Comparison of ENCODE assay signal across 1 cellular context in the genomic region with DNA sequence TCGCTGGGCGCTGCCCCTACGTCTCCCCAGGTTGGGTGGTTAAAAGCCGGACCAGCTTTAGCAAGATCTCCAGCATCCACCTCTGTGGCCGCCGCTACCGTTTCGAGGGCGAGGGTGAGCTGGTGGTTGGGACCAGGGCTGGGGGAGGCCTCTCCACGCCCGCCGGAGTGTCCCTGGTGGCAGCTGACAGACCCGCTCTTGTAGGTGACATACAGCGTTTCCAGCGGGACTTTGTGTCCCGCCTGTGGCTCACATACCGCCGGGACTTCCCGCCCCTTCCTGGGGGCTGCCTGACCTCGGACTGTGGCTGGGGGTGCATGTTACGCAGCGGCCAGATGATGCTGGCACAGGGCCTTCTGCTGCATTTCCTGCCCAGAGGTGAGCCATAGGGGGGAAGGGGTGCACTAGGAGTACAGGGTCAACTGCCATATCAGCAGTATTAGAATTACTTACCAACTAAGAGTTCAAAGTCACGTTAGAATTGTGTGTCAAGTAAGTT.
TF ChIP-seq lines count a peak whose summit lies in the region.

No MANE protein-coding gene starts in this region.

TF ChIP-seq in HCT116, 20 proteins besides CTCF, POLR2A, EP300 and RAD21 (continued from another document):
- TF ChIP-seq, protein P1, sequence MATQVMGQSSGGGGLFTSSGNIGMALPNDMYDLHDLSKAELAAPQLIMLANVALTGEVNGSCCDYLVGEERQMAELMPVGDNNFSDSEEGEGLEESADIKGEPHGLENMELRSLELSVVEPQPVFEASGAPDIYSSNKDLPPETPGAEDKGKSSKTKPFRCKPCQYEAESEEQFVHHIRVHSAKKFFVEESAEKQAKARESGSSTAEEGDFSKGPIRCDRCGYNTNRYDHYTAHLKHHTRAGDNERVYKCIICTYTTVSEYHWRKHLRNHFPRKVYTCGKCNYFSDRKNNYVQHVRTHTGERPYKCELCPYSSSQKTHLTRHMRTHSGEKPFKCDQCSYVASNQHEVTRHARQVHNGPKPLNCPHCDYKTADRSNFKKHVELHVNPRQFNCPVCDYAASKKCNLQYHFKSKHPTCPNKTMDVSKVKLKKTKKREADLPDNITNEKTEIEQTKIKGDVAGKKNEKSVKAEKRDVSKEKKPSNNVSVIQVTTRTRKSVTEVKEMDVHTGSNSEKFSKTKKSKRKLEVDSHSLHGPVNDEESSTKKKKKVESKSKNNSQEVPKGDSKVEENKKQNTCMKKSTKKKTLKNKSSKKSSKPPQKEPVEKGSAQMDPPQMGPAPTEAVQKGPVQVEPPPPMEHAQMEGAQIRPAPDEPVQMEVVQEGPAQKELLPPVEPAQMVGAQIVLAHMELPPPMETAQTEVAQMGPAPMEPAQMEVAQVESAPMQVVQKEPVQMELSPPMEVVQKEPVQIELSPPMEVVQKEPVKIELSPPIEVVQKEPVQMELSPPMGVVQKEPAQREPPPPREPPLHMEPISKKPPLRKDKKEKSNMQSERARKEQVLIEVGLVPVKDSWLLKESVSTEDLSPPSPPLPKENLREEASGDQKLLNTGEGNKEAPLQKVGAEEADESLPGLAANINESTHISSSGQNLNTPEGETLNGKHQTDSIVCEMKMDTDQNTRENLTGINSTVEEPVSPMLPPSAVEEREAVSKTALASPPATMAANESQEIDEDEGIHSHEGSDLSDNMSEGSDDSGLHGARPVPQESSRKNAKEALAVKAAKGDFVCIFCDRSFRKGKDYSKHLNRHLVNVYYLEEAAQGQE (IDR thresholded peaks at IDR 0.05; ENCODE audit: low read depth), result no peak
- TF ChIP-seq SIN3A (IDR thresholded peaks at IDR 0.05; ENCODE audit: low read depth), result no peak
- TF ChIP-seq, protein P2, sequence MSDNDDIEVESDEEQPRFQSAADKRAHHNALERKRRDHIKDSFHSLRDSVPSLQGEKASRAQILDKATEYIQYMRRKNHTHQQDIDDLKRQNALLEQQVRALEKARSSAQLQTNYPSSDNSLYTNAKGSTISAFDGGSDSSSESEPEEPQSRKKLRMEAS (IDR thresholded peaks at IDR 0.05), result no peak
- no peak for TF ChIP-seq EZH2 (IDR thresholded peaks at IDR 0.05)
- TF ChIP-seq SP1 (IDR thresholded peaks at IDR 0.05; ENCODE audit: low read depth), result no peak
- TF ChIP-seq EZH2phosphoT487 (IDR thresholded peaks at IDR 0.05; ENCODE audit: borderline replicate concordance), result no peak
- TF ChIP-seq, protein P3, sequence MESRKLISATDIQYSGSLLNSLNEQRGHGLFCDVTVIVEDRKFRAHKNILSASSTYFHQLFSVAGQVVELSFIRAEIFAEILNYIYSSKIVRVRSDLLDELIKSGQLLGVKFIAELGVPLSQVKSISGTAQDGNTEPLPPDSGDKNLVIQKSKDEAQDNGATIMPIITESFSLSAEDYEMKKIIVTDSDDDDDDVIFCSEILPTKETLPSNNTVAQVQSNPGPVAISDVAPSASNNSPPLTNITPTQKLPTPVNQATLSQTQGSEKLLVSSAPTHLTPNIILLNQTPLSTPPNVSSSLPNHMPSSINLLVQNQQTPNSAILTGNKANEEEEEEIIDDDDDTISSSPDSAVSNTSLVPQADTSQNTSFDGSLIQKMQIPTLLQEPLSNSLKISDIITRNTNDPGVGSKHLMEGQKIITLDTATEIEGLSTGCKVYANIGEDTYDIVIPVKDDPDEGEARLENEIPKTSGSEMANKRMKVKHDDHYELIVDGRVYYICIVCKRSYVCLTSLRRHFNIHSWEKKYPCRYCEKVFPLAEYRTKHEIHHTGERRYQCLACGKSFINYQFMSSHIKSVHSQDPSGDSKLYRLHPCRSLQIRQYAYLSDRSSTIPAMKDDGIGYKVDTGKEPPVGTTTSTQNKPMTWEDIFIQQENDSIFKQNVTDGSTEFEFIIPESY (IDR thresholded peaks at IDR 0.05; ENCODE audit: extremely low read depth, insufficient replicate concordance, low read length), result no peak
- TF ChIP-seq CEBPB (IDR thresholded peaks at IDR 0.05; ENCODE audit: low read depth), result no peak
- no peak for TF ChIP-seq SRF (IDR thresholded peaks at IDR 0.05; ENCODE audit: low read depth)
- no peak for TF ChIP-seq TCF7L2 (IDR thresholded peaks at IDR 0.05; ENCODE audit: borderline replicate concordance, extremely low read depth, insufficient read depth, insufficient read length)
- TF ChIP-seq EGR1 (IDR thresholded peaks at IDR 0.05; ENCODE audit: low read depth), result no peak
- TF ChIP-seq POLR2AphosphoS5 (IDR thresholded peaks at IDR 0.05; ENCODE audit: low read depth, low read length), result no peak
TF ChIP-seq in HCT116: peak in this region for 0.
